27 cellular contexts compared by ENCODE assay signal in the genomic region with DNA sequence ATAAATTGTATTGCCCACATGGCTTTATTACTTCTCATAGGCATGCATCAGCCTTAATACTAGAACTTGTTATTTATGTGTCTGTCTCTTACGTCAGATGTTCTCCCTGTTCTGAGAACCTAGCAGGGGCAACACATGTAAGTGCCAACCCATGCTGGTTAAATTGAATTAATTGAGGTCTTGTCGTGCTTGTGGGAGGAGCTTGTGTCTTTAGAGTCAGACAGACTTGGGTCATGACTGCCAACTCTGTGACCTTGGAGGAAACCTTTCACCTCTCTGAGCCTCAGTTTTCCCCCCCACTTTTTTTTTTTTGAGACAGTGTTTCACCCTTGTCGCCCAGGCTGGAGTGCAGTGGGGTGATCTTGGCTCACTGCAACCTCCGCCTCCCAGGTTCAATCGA. TPM values are rescaled to one million over a fixed set of nuclear protein-coding genes. Genes with fewer than 3 reads are reported as not detected.
DNase-seq lines count a peak whose midpoint lies in the region; ATAC-seq and TF ChIP-seq lines count a peak whose summit lies in the region.
"Had no signal": no experiment of that assay in that cellular context is flagged by ENCODE, and none has a peak within 500 bp of the region (broad histone marks: within the 10 kb centered on the region; RNA-seq: fewer than 3 reads in every experiment).

No MANE protein-coding gene starts in this region.

- H3K4me3 Mint-ChIP-seq in activated naive CD8-positive, alpha-beta T cell, result peak overlapping the region; percentile 6
- no peak overlapping the region for H3K4me3 Mint-ChIP-seq in activated naive CD8-positive, alpha-beta T cell treated with anti-CD3 and anti-CD28 coated beads, Interleukin-2, amount 50 U/mL, for 24 hours
- H3K4me3 Mint-ChIP-seq in activated T-helper 17 cell treated with anti-CD3 and anti-CD28 coated beads, Interleukin-2, amount 50 U/mL, for 72 hours, result peak overlapping the region; percentile 91
- H3K4me3 Mint-ChIP-seq in naive thymus-derived CD8-positive, alpha-beta T cell, result peak overlapping the region in 7 of 10 donors; percentile 16 to 67 (median 44)
- no peak overlapping the region for H3K4me3 Mint-ChIP-seq in T-helper 2 cell treated with Interferon-gamma antibody and Interleukin-4, amounts not matched to agents 5 μg/mL and 100 μg/mL, for 36 hours
- H3K4me3 Mint-ChIP-seq: activated CD4-positive, alpha-beta T cell treated with anti-CD3 and anti-CD28 coated beads for 36 hours had no signal

- TF ChIP-seq POLR2A in tibial nerve (IDR thresholded peaks at IDR 0.05), result no peak

- TF ChIP-seq EP300 in tibial nerve (IDR thresholded peaks at IDR 0.05), result no peak

- H3K27me3 ChIP-seq in tibial nerve (no peaks in the 10 kb centered on the region), HAP-1 (ENCODE audit: low read depth) (no peaks in the 10 kb centered on the region)
- H3K27me3 ChIP-seq: BE2C had no signal

- no peak for TF ChIP-seq CTCF in tibial nerve (IDR thresholded peaks at IDR 0.05)

- H3K36me3 Mint-ChIP-seq in activated naive CD8-positive, alpha-beta T cell, result no peaks in the 10 kb centered on the region
- H3K36me3 Mint-ChIP-seq in activated naive CD8-positive, alpha-beta T cell treated with anti-CD3 and anti-CD28 coated beads, Interleukin-2, amount 50 U/mL, for 24 hours (ENCODE audit: low read depth), result no peaks in the 10 kb centered on the region
- H3K36me3 Mint-ChIP-seq in activated T-helper 17 cell treated with anti-CD3 and anti-CD28 coated beads, Interleukin-2, amount 50 U/mL, for 72 hours (ENCODE audit: low read depth), result no peaks in the 10 kb centered on the region
- H3K36me3 Mint-ChIP-seq in naive thymus-derived CD8-positive, alpha-beta T cell, result no peaks in the 10 kb centered on the region
- no peaks in the 10 kb centered on the region for H3K36me3 Mint-ChIP-seq in T-helper 2 cell treated with Interferon-gamma antibody and Interleukin-4, amounts not matched to agents 5 μg/mL and 100 μg/mL, for 36 hours (ENCODE audit: low read depth)
- H3K36me3 Mint-ChIP-seq: activated naive CD4-positive, alpha-beta T cell treated with anti-CD3 and anti-CD28 coated beads, Interleukin-2, amount 50 U/mL, for 24 hours had no signal

- DNase-seq in activated naive CD8-positive, alpha-beta T cell treated with anti-CD3 and anti-CD28 coated beads, Interleukin-2, amount 50 U/mL, for 24 hours, result no peak
- no peak for DNase-seq in naive thymus-derived CD8-positive, alpha-beta T cell
- DNase-seq in tibial nerve (ENCODE audit: low spot score in 2 of 2), result no peak
- DNase-seq in T-helper 2 cell treated with Interferon-gamma antibody and Interleukin-4, amounts not matched to agents 5 μg/mL and 100 μg/mL, for 36 hours (ENCODE audit: low spot score), result no peak
- no peak for DNase-seq in activated CD8-positive, alpha-beta memory T cell treated with anti-CD3 and anti-CD28 coated beads, Interleukin-2, amount 50 U/mL, for 4 hours
- no peak for DNase-seq in HAP-1 (ENCODE audit: low spot score in 2 of 2)
- DNase-seq: activated CD4-positive, alpha-beta T cell treated with anti-CD3 and anti-CD28 coated beads for 36 hours; activated T-cell treated with anti-CD3 and anti-CD28 coated beads, Interleukin-2, amount 50 U/mL, for 48 hours; BE2C; central memory CD4-positive, alpha-beta T cell; dermis blood vessel endothelial cell; DMS79; GDM1; H9; hippocampal formation; left colon; mesendoderm; NCI-H1417 treated with DMSO at 0.1 percent for 48 hours; NCI-H345; stimulated activated CD8-positive, alpha-beta memory T cell treated with anti-CD3 and anti-CD28 coated beads, Interleukin-4, amount 100 ng/mL, for 48 hours; stimulated activated naive CD8-positive, alpha-beta T cell treated with anti-CD3 and anti-CD28 coated beads, Interleukin-15, amount 100 ng/mL, for 72 hours; trophoblast cell had no signal

- no peaks in the 10 kb centered on the region for H3K27me3 Mint-ChIP-seq in activated naive CD8-positive, alpha-beta T cell
- no peaks in the 10 kb centered on the region for H3K27me3 Mint-ChIP-seq in activated naive CD8-positive, alpha-beta T cell treated with anti-CD3 and anti-CD28 coated beads, Interleukin-2, amount 50 U/mL, for 24 hours
- no peaks in the 10 kb centered on the region for H3K27me3 Mint-ChIP-seq in activated T-helper 17 cell treated with anti-CD3 and anti-CD28 coated beads, Interleukin-2, amount 50 U/mL, for 72 hours
- H3K27me3 Mint-ChIP-seq in naive thymus-derived CD8-positive, alpha-beta T cell, result no peaks in the 10 kb centered on the region
- no peaks in the 10 kb centered on the region for H3K27me3 Mint-ChIP-seq in T-helper 2 cell treated with Interferon-gamma antibody and Interleukin-4, amounts not matched to agents 5 μg/mL and 100 μg/mL, for 36 hours (ENCODE audit: low read depth)
- H3K27me3 Mint-ChIP-seq: activated CD4-positive, alpha-beta T cell treated with anti-CD3 and anti-CD28 coated beads for 36 hours; activated naive CD4-positive, alpha-beta T cell treated with anti-CD3 and anti-CD28 coated beads, Interleukin-2, amount 50 U/mL, for 24 hours; stimulated activated naive CD8-positive, alpha-beta T cell treated with anti-CD3 and anti-CD28 coated beads, Interleukin-15, amount 100 ng/mL, for 72 hours had no signal

- no peak for ATAC-seq in activated naive CD8-positive, alpha-beta T cell treated with anti-CD3 and anti-CD28 coated beads, Interleukin-2, amount 50 U/mL, for 24 hours
- ATAC-seq in activated T-helper 17 cell treated with anti-CD3 and anti-CD28 coated beads, Interleukin-2, amount 50 U/mL, for 72 hours (replicated peaks), result no peak
- no peak for ATAC-seq in naive thymus-derived CD8-positive, alpha-beta T cell
- ATAC-seq: activated CD4-positive, alpha-beta T cell treated with anti-CD3 and anti-CD28 coated beads for 36 hours; left colon; stimulated activated naive CD8-positive, alpha-beta T cell treated with anti-CD3 and anti-CD28 coated beads, Interleukin-15, amount 100 ng/mL, for 72 hours had no signal

- POLR2A ChIA-PET in naive thymus-derived CD8-positive, alpha-beta T cell (lab: Charles Lee), result interaction anchor here (0.9 kb wide), 1 partner anchor 657 kb away, joined by 4 read pairs; no protein-coding TSS in a partner anchor

- H3K27ac ChIP-seq in tibial nerve, result peak overlapping the region; percentile 83 to 98 (median 92)
- H3K27ac ChIP-seq: RWPE1 had no signal

- H3K4me1 Mint-ChIP-seq in activated naive CD8-positive, alpha-beta T cell (ENCODE audit: low read depth), result peaks cover 21% of the 10 kb centered on the region
- peaks cover 22% of the 10 kb centered on the region for H3K4me1 Mint-ChIP-seq in activated naive CD8-positive, alpha-beta T cell treated with anti-CD3 and anti-CD28 coated beads, Interleukin-2, amount 50 U/mL, for 24 hours
- H3K4me1 Mint-ChIP-seq in activated T-helper 17 cell treated with anti-CD3 and anti-CD28 coated beads, Interleukin-2, amount 50 U/mL, for 72 hours, result peaks cover 15% of the 10 kb centered on the region
- peaks cover 16 to 25% (median 22%) of the 10 kb centered on the region in 4 donors for H3K4me1 Mint-ChIP-seq in naive thymus-derived CD8-positive, alpha-beta T cell
- H3K4me1 Mint-ChIP-seq in T-helper 2 cell treated with Interferon-gamma antibody and Interleukin-4, amounts not matched to agents 5 μg/mL and 100 μg/mL, for 36 hours (ENCODE audit: low read depth), result peaks cover 26% of the 10 kb centered on the region

- H3K9me3 Mint-ChIP-seq in activated naive CD8-positive, alpha-beta T cell (ENCODE audit: low read depth), result no peaks in the 10 kb centered on the region
- H3K9me3 Mint-ChIP-seq in activated naive CD8-positive, alpha-beta T cell treated with anti-CD3 and anti-CD28 coated beads, Interleukin-2, amount 50 U/mL, for 24 hours, result no peaks in the 10 kb centered on the region
- H3K9me3 Mint-ChIP-seq in activated T-helper 17 cell treated with anti-CD3 and anti-CD28 coated beads, Interleukin-2, amount 50 U/mL, for 72 hours, result no peaks in the 10 kb centered on the region
- H3K9me3 Mint-ChIP-seq in naive thymus-derived CD8-positive, alpha-beta T cell, result no peaks in the 10 kb centered on the region
- no peaks in the 10 kb centered on the region for H3K9me3 Mint-ChIP-seq in T-helper 2 cell treated with Interferon-gamma antibody and Interleukin-4, amounts not matched to agents 5 μg/mL and 100 μg/mL, for 36 hours
- H3K9me3 Mint-ChIP-seq: activated naive CD4-positive, alpha-beta T cell treated with anti-CD3 and anti-CD28 coated beads, Interleukin-2, amount 50 U/mL, for 24 hours; H9; stimulated activated naive CD8-positive, alpha-beta T cell treated with anti-CD3 and anti-CD28 coated beads, Interleukin-15, amount 100 ng/mL, for 72 hours had no signal

- H3K4me3 ChIP-seq in tibial nerve (no peak overlapping the region), HAP-1 (no peak overlapping the region)
- H3K4me3 ChIP-seq: skin epidermis had no signal

- no peak overlapping the region for H3K27ac Mint-ChIP-seq in activated naive CD8-positive, alpha-beta T cell
- no peak overlapping the region for H3K27ac Mint-ChIP-seq in activated naive CD8-positive, alpha-beta T cell treated with anti-CD3 and anti-CD28 coated beads, Interleukin-2, amount 50 U/mL, for 24 hours
- no peak overlapping the region for H3K27ac Mint-ChIP-seq in activated T-helper 17 cell treated with anti-CD3 and anti-CD28 coated beads, Interleukin-2, amount 50 U/mL, for 72 hours
- peak overlapping the region in 1 of 10 donors; percentile 44 for H3K27ac Mint-ChIP-seq in naive thymus-derived CD8-positive, alpha-beta T cell
- no peak overlapping the region for H3K27ac Mint-ChIP-seq in T-helper 2 cell treated with Interferon-gamma antibody and Interleukin-4, amounts not matched to agents 5 μg/mL and 100 μg/mL, for 36 hours
- H3K27ac Mint-ChIP-seq: activated CD4-positive, alpha-beta T cell treated with anti-CD3 and anti-CD28 coated beads for 36 hours; H9; stimulated activated naive CD8-positive, alpha-beta T cell treated with anti-CD3 and anti-CD28 coated beads, Interleukin-15, amount 100 ng/mL, for 72 hours had no signal

- H3K9me3 ChIP-seq in tibial nerve (no peaks in the 10 kb centered on the region), HAP-1 (no peaks in the 10 kb centered on the region)
- H3K9me3 ChIP-seq: BE2C had no signal

- in situ Hi-C loops in HAP-1 (cut with MboI; ENCODE audit: low sequenced_read_pairs), result loop anchor here (5.0 kb wide), 1 partner anchor 94 kb away; no protein-coding TSS in a partner anchor

- WGBS in tibial nerve, 2 donors, result 68 to 70% methylated on average over 5 of the region's 5 CpGs

- H3K4me1 ChIP-seq in tibial nerve, result peaks cover 0 to 29% (median 10%) of the 10 kb centered on the region in 4 donors
- H3K4me1 ChIP-seq in HAP-1, result peaks cover 23% of the 10 kb centered on the region

- H3K36me3 ChIP-seq in tibial nerve (no peaks in the 10 kb centered on the region), HAP-1 (replicated peaks) (no peaks in the 10 kb centered on the region)
- H3K36me3 ChIP-seq: BE2C had no signal

RNA-seq across cellular contexts. Expression of a gene that starts 2.2 kb away (rescaled TPM):
- total RNA-seq in activated T-helper 17 cell treated with anti-CD3 and anti-CD28 coated beads, Interleukin-2, amount 50 U/mL, for 72 hours, result 1 to 10 TPM; 3.3 to 4.1 TPM
- total RNA-seq in naive thymus-derived CD8-positive, alpha-beta T cell, result 10 to 100 TPM; 11.1 TPM
- polyA plus RNA-seq in naive thymus-derived CD8-positive, alpha-beta T cell, result 1 to 10 TPM; 3.0 to 4.9 (median 4.5) TPM
- total RNA-seq in tibial nerve, result 100 to 1,000 TPM in 1 of 4 donors, 10 to 100 TPM in 3; 62.1 to 113 (median 91.8) TPM

Comparison
In these comparisons a context has a peak if more than half of its experiments do, and no peak if none do; other contexts are left out.
1. H3K4me3 Mint-ChIP-seq: peak in activated naive CD8-positive, alpha-beta T cell (single experiment), activated T-helper 17 cell treated with anti-CD3 and anti-CD28 coated beads, Interleukin-2, amount 50 U/mL, for 72 hours (single experiment) and naive thymus-derived CD8-positive, alpha-beta T cell (7 of 10); none in activated naive CD8-positive, alpha-beta T cell treated with anti-CD3 and anti-CD28 coated beads, Interleukin-2, amount 50 U/mL, for 24 hours (single experiment) and T-helper 2 cell treated with Interferon-gamma antibody and Interleukin-4, amounts not matched to agents 5 μg/mL and 100 μg/mL, for 36 hours (single experiment).
2. RNA of a gene that starts 2.2 kb away (total RNA-seq): 62.1 to 113 TPM in tibial nerve; 11.1 TPM in naive thymus-derived CD8-positive, alpha-beta T cell and 3.3 to 4.1 TPM in activated T-helper 17 cell treated with anti-CD3 and anti-CD28 coated beads, Interleukin-2, amount 50 U/mL, for 72 hours; every median in the first group is over 4 times any median in the second.